ENCODE assay signal across 22 cellular contexts in the genomic region with DNA sequence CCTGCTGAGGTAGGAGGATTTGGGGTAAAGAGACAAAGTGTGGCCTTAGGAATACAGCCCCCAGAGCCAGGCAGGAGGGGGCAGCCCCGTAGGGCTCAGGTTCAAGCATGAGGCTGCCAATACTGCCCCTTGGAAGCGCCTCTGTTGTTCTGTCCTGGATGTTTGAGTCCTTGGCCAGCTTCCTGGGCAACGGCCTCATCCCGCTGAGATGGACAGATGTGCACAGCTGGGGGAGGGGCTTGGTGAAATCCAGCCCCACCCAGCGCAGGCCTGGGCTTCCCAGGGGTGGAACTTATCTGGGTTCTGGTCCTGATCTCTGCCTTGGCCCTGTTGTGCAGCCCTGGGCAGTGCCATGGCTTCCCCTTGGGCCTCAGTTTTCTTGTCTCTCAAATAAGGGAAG. TPM values are rescaled to one million over a fixed set of nuclear protein-coding genes. Genes with fewer than 3 reads are reported as not detected.
DNase-seq lines count a peak whose midpoint lies in the region; ATAC-seq and TF ChIP-seq lines count a peak whose summit lies in the region.
"Had no signal": no experiment of that assay in that cellular context is flagged by ENCODE, and none has a peak within 500 bp of the region (broad histone marks: within the 10 kb centered on the region; RNA-seq: fewer than 3 reads in every experiment).

No MANE protein-coding gene starts in this region.

- no peak overlapping the region for H3K27ac Mint-ChIP-seq in endodermal cell
- H3K27ac Mint-ChIP-seq: CD8-positive, alpha-beta T cell; HFFc6 had no signal

- H3K4me2 ChIP-seq in IMR-90 (ENCODE audit: low read depth, low read length), result no peak overlapping the region

- no peak for TF ChIP-seq RAD21 in IMR-90 (IDR thresholded peaks at IDR 0.05; ENCODE audit: low read length)

- H3K9ac ChIP-seq in IMR-90 (ENCODE audit: low read depth, low read length) (no peak overlapping the region), endodermal cell (ENCODE audit: extremely low read depth, low read length, poor library complexity, severe bottlenecking) (no peak overlapping the region)

- peaks cover 4% of the 10 kb centered on the region; the same call in 1 of the 2 replicates for H3K4me1 ChIP-seq in IMR-90 (ENCODE audit: control insufficient read depth, insufficient read depth, low read length)
- H3K4me1 ChIP-seq in endodermal cell (ENCODE audit: control insufficient read depth, insufficient read depth, low read length), result no peaks in the 10 kb centered on the region

- no peak overlapping the region for H4K91ac ChIP-seq in IMR-90 (ENCODE audit: insufficient read depth, low read depth, low read length)

- POLR2A ChIA-PET in IMR-90 (lab: Charles Lee; ENCODE audit: unreplicated experiment), result no interaction called here

- no peaks in the 10 kb centered on the region for H3K36me3 ChIP-seq in IMR-90 (ENCODE audit: control insufficient read depth, insufficient read depth, low read length)
- no peaks in the 10 kb centered on the region for H3K36me3 ChIP-seq in endodermal cell (ENCODE audit: control insufficient read depth, insufficient read depth, low read length)

- H3K23ac ChIP-seq in IMR-90 (ENCODE audit: low read depth, low read length), result no peak overlapping the region

- H3K9me3 ChIP-seq in IMR-90 (ENCODE audit: control insufficient read depth, insufficient read depth, low read length) (peaks cover 4% of the 10 kb centered on the region; the same call in 1 of the 2 replicates), endodermal cell (ENCODE audit: control insufficient read depth, low read length) (no peaks in the 10 kb centered on the region)

- no peaks in the 10 kb centered on the region for H4K20me1 ChIP-seq in IMR-90 (ENCODE audit: insufficient read depth, low read length)

- H3K79me1 ChIP-seq in IMR-90 (ENCODE audit: low read depth in 1 of 2, low read length in 2 of 2), result no peaks in the 10 kb centered on the region

- H3K4ac ChIP-seq in IMR-90 (ENCODE audit: low read depth, low read length), result no peak overlapping the region

- H3K27ac ChIP-seq in IMR-90 (ENCODE audit: insufficient read depth, low read length) (no peak overlapping the region), endodermal cell (ENCODE audit: low read depth, low read length) (no peak overlapping the region)
- H3K27ac ChIP-seq: SK-N-MC had no signal

- BruUV-seq in IMR-90 (replicated peaks; lab: Mats Ljungman, UMichigan), result no TSS peak

- CTCF ChIA-PET in IMR-90 (lab: Yijun Ruan, JAX), result interaction anchor here (0.7 kb wide), 1 partner anchor 1840 kb away, joined by 3 read pairs; no protein-coding TSS in a partner anchor

- in situ Hi-C loops in IMR-90 (cut with MboI; ENCODE audit: low sequenced_read_pairs), result no loop called here

- 20% methylated on average over 1 of the region's 5 CpGs; no CpG with 5 or more reads in 1 of the 2 experiments for WGBS in IMR-90 (ENCODE audit: extremely low coverage in 2 of 2, insufficient read length in 1 of 2), 2 experiments
- WGBS in endodermal cell (ENCODE audit: insufficient coverage in 1 of 2, insufficient read length in 1 of 2), 2 experiments, result 93 to 95% methylated on average over 2 to 5 of the region's 5 CpGs

- H3K9me1 ChIP-seq in IMR-90 (ENCODE audit: insufficient read depth, low read length), result no peaks in the 10 kb centered on the region

- H4K8ac ChIP-seq in IMR-90 (ENCODE audit: low read depth in 2 of 2, low read length in 2 of 2), result no peak overlapping the region

- no peak overlapping the region for H4K5ac ChIP-seq in IMR-90 (ENCODE audit: low read depth, low read length)

- H3K27me3 Mint-ChIP-seq in endodermal cell (ENCODE audit: insufficient read depth), result peaks cover 7% of the 10 kb centered on the region

- H3K27me3 ChIP-seq in IMR-90 (ENCODE audit: control insufficient read depth, insufficient read depth, low read length), result peaks cover 3% of the 10 kb centered on the region
- no peaks in the 10 kb centered on the region for H3K27me3 ChIP-seq in endodermal cell (ENCODE audit: control insufficient read depth, insufficient read depth, low read length, poor library complexity, severe bottlenecking)

- H2BK20ac ChIP-seq in IMR-90 (ENCODE audit: low read depth, low read length), result no peak overlapping the region

- dilution Hi-C loops in IMR-90 (cut with HindIII; ENCODE audit: low sequenced_read_pairs, unreplicated experiment), result no loop called here

- H3K4me3 ChIP-seq in IMR-90 (ENCODE audit: insufficient read depth, low read depth, low read length), result no peak overlapping the region
- no peak overlapping the region for H3K4me3 ChIP-seq in endodermal cell (ENCODE audit: low read length)
- H3K4me3 ChIP-seq: SK-N-MC had no signal

- no peak overlapping the region for H3K4me3 Mint-ChIP-seq in endodermal cell
- H3K4me3 Mint-ChIP-seq: CD8-positive, alpha-beta T cell; HFFc6 had no signal

- no peak overlapping the region for H3K56ac ChIP-seq in IMR-90 (ENCODE audit: extremely low read depth, insufficient read depth, low read length)

- no peak for TF ChIP-seq CTCF in IMR-90 (conservative IDR thresholded peaks at IDR 0.05; ENCODE audit: low read depth, low read length)
- no peak for TF ChIP-seq CTCF in endodermal cell (conservative IDR thresholded peaks at IDR 0.05)

- ATAC-seq in IMR-90 (ENCODE audit: low read depth), result no peak
- ATAC-seq in sciatic nerve, result peak; percentile 38
- ATAC-seq in HG03342 (IDR thresholded peaks at IDR 0.05; ENCODE audit: unreplicated experiment), result no peak
- ATAC-seq: CD8-positive, alpha-beta T cell had no signal

- no peaks in the 10 kb centered on the region for H3K4me1 Mint-ChIP-seq in endodermal cell

- no peak for TF ChIP-seq POLR2A in IMR-90 (IDR thresholded peaks at IDR 0.05; ENCODE audit: low read depth, low read length)

- H2BK15ac ChIP-seq in IMR-90 (ENCODE audit: low read depth, low read length), result no peak overlapping the region

- H3K9me3 Mint-ChIP-seq in endodermal cell, result peaks cover 4% of the 10 kb centered on the region
- H3K9me3 Mint-ChIP-seq: CD8-positive, alpha-beta T cell had no signal

- H2BK5ac ChIP-seq in IMR-90 (ENCODE audit: low read depth, low read length, poor library complexity, severe bottlenecking), result no peak overlapping the region

- H2BK120ac ChIP-seq in IMR-90 (ENCODE audit: low read depth, low read length), result no peak overlapping the region

- peak overlapping the region; percentile 35 for H2AFZ ChIP-seq in IMR-90 (replicated peaks; ENCODE audit: low read length, poor library complexity)

- no peak overlapping the region for H3K14ac ChIP-seq in IMR-90 (replicated peaks; ENCODE audit: low read depth, low read length)

- intact Hi-C loops in IMR-90 (cut with micrococcal nuclease), result no loop called here
- intact Hi-C loops in sciatic nerve (cut with DNase I), result no loop called here

- no peak overlapping the region for H2AK5ac ChIP-seq in IMR-90 (ENCODE audit: low read depth, low read length)

- no peaks in the 10 kb centered on the region for H3K36me3 Mint-ChIP-seq in endodermal cell (ENCODE audit: low read depth)
- H3K36me3 Mint-ChIP-seq: CD8-positive, alpha-beta T cell had no signal

- no peak overlapping the region for H2AK9ac ChIP-seq in IMR-90 (replicated peaks; ENCODE audit: low read depth, low read length, poor library complexity)

- no peak overlapping the region for H3K18ac ChIP-seq in IMR-90 (ENCODE audit: low read depth, low read length)

- peak; percentile 27 for DNase-seq in NCI-H82 (lab: John Stamatoyannopoulos, UW)
- no peak for DNase-seq in NCI-H82 treated with DMSO at 0.1 percent for 48 hours (lab: John Stamatoyannopoulos, UW; ENCODE audit: unreplicated experiment)
- no peak for DNase-seq in IMR-90
- peak; percentile 39 for DNase-seq in endodermal cell
- DNase-seq in sciatic nerve (ENCODE audit: low spot score), result no peak
- no peak for DNase-seq in NCI-H345 treated with DMSO at 0.1 percent for 48 hours (lab: John Stamatoyannopoulos, UW; ENCODE audit: unreplicated experiment)
- DNase-seq in DMS79 (lab: John Stamatoyannopoulos, UW), result no peak
- DNase-seq: 8988T; AML-193; C1 segment of cervical spinal cord; CD8-positive, alpha-beta T cell; GF-D8; HFFc6; MM.1S; NCI-H1048; NCI-H1436; NCI-H187 treated with DMSO at 0.1 percent for 48 hours; NCI-H510A treated with DMSO at 0.1 percent for 48 hours; NCI-H748 treated with DMSO at 0.1 percent for 48 hours; SHP77 had no signal

TF ChIP-seq in IMR-90, 13 proteins besides CTCF, POLR2A, EP300 and RAD21 (continues in another document):
- TF ChIP-seq BHLHE40 (IDR thresholded peaks at IDR 0.05; ENCODE audit: low read depth, low read length) (no peak), RFX5 (IDR thresholded peaks at IDR 0.05; ENCODE audit: low read depth, low read length) (no peak), CEBPB (IDR thresholded peaks at IDR 0.05; ENCODE audit: low read depth, low read length) (no peak), RCOR1 (IDR thresholded peaks at IDR 0.05; ENCODE audit: insufficient replicate concordance, low read length) (no peak), FOS (IDR thresholded peaks at IDR 0.05; ENCODE audit: low read depth, low read length) (no peak), MXI1 (IDR thresholded peaks at IDR 0.05; ENCODE audit: borderline replicate concordance, low read depth, low read length) (no peak)
- TF ChIP-seq, protein P1, sequence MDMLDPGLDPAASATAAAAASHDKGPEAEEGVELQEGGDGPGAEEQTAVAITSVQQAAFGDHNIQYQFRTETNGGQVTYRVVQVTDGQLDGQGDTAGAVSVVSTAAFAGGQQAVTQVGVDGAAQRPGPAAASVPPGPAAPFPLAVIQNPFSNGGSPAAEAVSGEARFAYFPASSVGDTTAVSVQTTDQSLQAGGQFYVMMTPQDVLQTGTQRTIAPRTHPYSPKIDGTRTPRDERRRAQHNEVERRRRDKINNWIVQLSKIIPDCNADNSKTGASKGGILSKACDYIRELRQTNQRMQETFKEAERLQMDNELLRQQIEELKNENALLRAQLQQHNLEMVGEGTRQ (IDR thresholded peaks at IDR 0.05; ENCODE audit: low read depth, low read length), result no peak

RNA-seq across cellular contexts. Expression of a gene that starts 34.8 kb away (rescaled TPM):
- 2.5 and 3.2 TPM in 2 replicates for total RNA-seq in IMR-90 (2012; rRNA removed)
- 9.6 and 11.3 TPM in 2 replicates for polyA plus RNA-seq in IMR-90 (2012; rRNA removed)
- 9.4 and 14.0 TPM in 2 replicates for polyA plus RNA-seq in IMR-90 (2012; cell fraction: cytosol; rRNA removed)
- 9.7 and 11.2 TPM in 2 replicates for polyA plus RNA-seq in IMR-90 (2012; cell fraction: nucleus; rRNA removed; ENCODE audit: low replicate concordance)
- total RNA-seq in endodermal cell, result 1 to 10 TPM; 2.2 to 4.3 TPM
- 8.0 TPM for polyA plus RNA-seq in endodermal cell (2013, experiment 1 of 2)
- polyA plus RNA-seq in endodermal cell (2013, experiment 2 of 2), result 6.9 TPM
- total RNA-seq in sciatic nerve, result 29.4 TPM

RNA-seq across cellular contexts. Expression of a gene that starts 38.4 kb away (rescaled TPM):
- total RNA-seq in IMR-90 (2012; rRNA removed), result 3.6 and 4.5 TPM in 2 replicates
- polyA plus RNA-seq in IMR-90 (2012; rRNA removed), result 13.5 and 14.4 TPM in 2 replicates
- polyA plus RNA-seq in IMR-90 (2012; cell fraction: cytosol; rRNA removed), result 9.9 and 15.1 TPM in 2 replicates
- 19.7 and 24.6 TPM in 2 replicates for polyA plus RNA-seq in IMR-90 (2012; cell fraction: nucleus; rRNA removed; ENCODE audit: low replicate concordance)
- total RNA-seq in endodermal cell, result 10 to 100 TPM; 13.9 to 14.5 TPM
- 9.4 TPM for polyA plus RNA-seq in endodermal cell (2013, experiment 1 of 2)
- polyA plus RNA-seq in endodermal cell (2013, experiment 2 of 2), result 8.9 TPM
- 25.0 TPM for total RNA-seq in sciatic nerve

Comparison
In these comparisons a context has a peak if more than half of its experiments do, and no peak if none do; other contexts are left out.
1. DNase-seq: peak in NCI-H82 (single experiment) and endodermal cell (single experiment); none in NCI-H82 treated with DMSO at 0.1 percent for 48 hours (single experiment), IMR-90 (single experiment), sciatic nerve (single experiment), NCI-H345 treated with DMSO at 0.1 percent for 48 hours (single experiment) and DMS79 (single experiment).